ENCODE assay signal across 1 cellular context in genomic region chr14:93015039-93015438, GRCh38.
TF ChIP-seq lines count a peak whose summit lies in the region.

No MANE protein-coding gene starts in this region.

TF ChIP-seq in H1, 55 proteins besides CTCF, POLR2A, EP300 and RAD21 (continued from another document):
- TF ChIP-seq CHD7 (IDR thresholded peaks at IDR 0.05; ENCODE audit: insufficient replicate concordance, low read length), result no peak
- no peak for TF ChIP-seq ZNF274 (IDR thresholded peaks at IDR 0.05; ENCODE audit: borderline replicate concordance, extremely low read depth, low read length)
- no peak for TF ChIP-seq KDM5A (IDR thresholded peaks at IDR 0.05; ENCODE audit: low read length)
- TF ChIP-seq POLR2AphosphoS5 (IDR thresholded peaks at IDR 0.05; ENCODE audit: low read depth, low read length), result no peak
- no peak for TF ChIP-seq SAP30 (IDR thresholded peaks at IDR 0.05; ENCODE audit: insufficient read depth, insufficient replicate concordance, low read length)
- no peak for TF ChIP-seq CBX5 (IDR thresholded peaks at IDR 0.05; ENCODE audit: low read depth, low read length)
- no peak for TF ChIP-seq TCF12 (IDR thresholded peaks at IDR 0.05; ENCODE audit: low read depth, low read length)
- TF ChIP-seq RFX5 (IDR thresholded peaks at IDR 0.05; ENCODE audit: borderline replicate concordance, low read depth, low read length), result no peak
- TF ChIP-seq CEBPB (IDR thresholded peaks at IDR 0.05; ENCODE audit: low read depth, low read length), result no peak
- no peak for TF ChIP-seq SP2 (IDR thresholded peaks at IDR 0.05; ENCODE audit: low read length)
TF ChIP-seq in H1: peak in this region for 0.
